In genomic region chr19:35090160-35090794, GRCh38 we compare ENCODE assay signal across 8 cellular contexts. TPM values are rescaled to one million over a fixed set of nuclear protein-coding genes. Genes with fewer than 3 reads are reported as not detected.
DNase-seq lines count a peak whose midpoint lies in the region; ATAC-seq and TF ChIP-seq lines count a peak whose summit lies in the region.

No MANE protein-coding gene starts in this region.

- H3K36me3 ChIP-seq in DND-41 (ENCODE audit: insufficient read depth, low read length) (no peaks in the 10 kb centered on the region), Karpas-422 (ENCODE audit: insufficient read depth, low read length) (no peaks in the 10 kb centered on the region), gastrocnemius medialis (no peaks in the 10 kb centered on the region)

- TF ChIP-seq POLR2A in gastrocnemius medialis (IDR thresholded peaks at IDR 0.05) = no peak

- H3K4me1 ChIP-seq in DND-41 (ENCODE audit: insufficient read depth, low read length) (no peaks in the 10 kb centered on the region), Karpas-422 (ENCODE audit: low read length) (peaks cover 36% of the 10 kb centered on the region), gastrocnemius medialis (peaks cover 9 to 15% of the 10 kb centered on the region in 2 donors)

- H3K4me3 ChIP-seq in DND-41 (ENCODE audit: low read depth in 1 of 2, low read length in 2 of 2) (no peak overlapping the region), Karpas-422 (ENCODE audit: low read length) (peak overlapping the region; percentile 31; the same call in 1 of the 2 replicates), astrocyte of the spinal cord (ENCODE audit: low read depth, low read length) (no peak overlapping the region), gastrocnemius medialis (peak overlapping the region in 3 of 4 donors; percentile 4 to 35 (median 23))

- no peaks in the 10 kb centered on the region for H3K9me2 ChIP-seq in Karpas-422 (replicated peaks; ENCODE audit: insufficient read depth, low read length)

- H3K9ac ChIP-seq in DND-41 (ENCODE audit: low read depth, low read length) = no peak overlapping the region
- peak overlapping the region; percentile 37 for H3K9ac ChIP-seq in Karpas-422 (ENCODE audit: low read length)

- intact Hi-C loops in gastrocnemius medialis (cut with DNase I; ENCODE audit: low total_unique reads) = loop anchor here (1.0 to 2.0 kb wide), 4 partner anchors 23 to 117 kb away; partner anchors contain the start of gene LGI4

- H3K4me2 ChIP-seq in DND-41 (ENCODE audit: insufficient read depth, low read length) (no peak overlapping the region), Karpas-422 (ENCODE audit: low read depth, low read length, poor library complexity, severe bottlenecking) (peak overlapping the region; percentile 57)

- H3K79me2 ChIP-seq in DND-41 (ENCODE audit: insufficient read depth, low read length) = no peaks in the 10 kb centered on the region
- H3K79me2 ChIP-seq in Karpas-422 (ENCODE audit: low read length) = no peaks in the 10 kb centered on the region

- peak; percentile 57 for TF ChIP-seq CTCF in DND-41 (IDR thresholded peaks at IDR 0.05; ENCODE audit: borderline replicate concordance, extremely low read depth, low read length, poor library complexity, severe bottlenecking)
- TF ChIP-seq CTCF in astrocyte of the spinal cord (IDR thresholded peaks at IDR 0.05; ENCODE audit: low read depth, low read length) = peak; percentile 66
- TF ChIP-seq CTCF in gastrocnemius medialis (IDR thresholded peaks at IDR 0.05 in 4 of 5, conservative IDR thresholded peaks at IDR 0.05 in 1 of 5) = peak; percentile 72 to 77 (median 75)

- DNase-seq in DND-41 = peak; percentile 38
- DNase-seq in Karpas-422 = peak; percentile 84
- peak; percentile 14 for DNase-seq in SHP77 treated with DMSO at 0.1 percent for 48 hours (lab: John Stamatoyannopoulos, UW)
- peak; percentile 58 for DNase-seq in astrocyte of the spinal cord (ENCODE audit: low read depth, low spot score)
- peak; percentile 43 to 51 for DNase-seq in hippocampal formation (lab: John Stamatoyannopoulos, UW)
- peak; percentile 52 to 72 for DNase-seq in gastrocnemius medialis
- no peak for DNase-seq in T1000 (lab: John Stamatoyannopoulos, UW)

- H4K20me1 ChIP-seq in DND-41 (ENCODE audit: insufficient read depth, low read length) (no peaks in the 10 kb centered on the region), Karpas-422 (ENCODE audit: insufficient read depth, low read depth, low read length) (no peaks in the 10 kb centered on the region)

- H3K9me3 ChIP-seq in DND-41 (ENCODE audit: insufficient read depth, low read length, severe bottlenecking) (no peaks in the 10 kb centered on the region), Karpas-422 (ENCODE audit: low read length) (no peaks in the 10 kb centered on the region), gastrocnemius medialis (no peaks in the 10 kb centered on the region)

- H3K27ac ChIP-seq in DND-41 (ENCODE audit: low read length) = no peak overlapping the region
- no peak overlapping the region for H3K27ac ChIP-seq in Karpas-422 (ENCODE audit: low read length)
- H3K27ac ChIP-seq in gastrocnemius medialis = peak overlapping the region; percentile 31 to 61 (median 49)

- ATAC-seq in DND-41 (ENCODE audit: insufficient read depth, low read depth) = peak; percentile 69; the same call in 2 of the 3 replicates
- peak; percentile 94 to 96 for ATAC-seq in gastrocnemius medialis
- no peak for ATAC-seq in GM21423 (IDR thresholded peaks at IDR 0.05; ENCODE audit: unreplicated experiment)

- no peaks in the 10 kb centered on the region for H3K27me3 ChIP-seq in DND-41 (ENCODE audit: insufficient read depth, low read length, poor library complexity)
- no peaks in the 10 kb centered on the region for H3K27me3 ChIP-seq in Karpas-422 (ENCODE audit: low read length)
- no peaks in the 10 kb centered on the region for H3K27me3 ChIP-seq in gastrocnemius medialis

- in situ Hi-C loops in astrocyte of the spinal cord (cut with HindIII; ENCODE audit: low sequenced_read_pairs) (no loop called here), gastrocnemius medialis (cut with MboI; ENCODE audit: low sequenced_read_pairs in 4 of 4) (loop anchor here in 1 of 4 donors (10.0 kb wide), 1 partner anchor 45 kb away; the partner anchor contains the start of gene HPN)

- H2AFZ ChIP-seq in DND-41 (ENCODE audit: low read depth, low read length) = no peak overlapping the region
- H2AFZ ChIP-seq in Karpas-422 (ENCODE audit: low read length) = peak overlapping the region; percentile 91

RNA-seq across cellular contexts. Expression of gene FXYD3, which starts 25.3 kb away (rescaled TPM):
- not detected in 2 replicates for total RNA-seq in Karpas-422 (2014; rRNA removed; shearing (Covaris generic); ENCODE audit: low replicate concordance)
- 10 to 100 TPM in 1 of 4 donors, under 1 TPM in 1, not detected in 2; 0.26 to 13.4 TPM for total RNA-seq in gastrocnemius medialis

RNA-seq across cellular contexts. Expression of gene LGI4, which starts 44.6 kb away (rescaled TPM):
- total RNA-seq in Karpas-422 (2014; rRNA removed; shearing (Covaris generic); ENCODE audit: low replicate concordance) = 0.22 TPM in 1 of 2 replicates, not detected in the other
- total RNA-seq in gastrocnemius medialis = 10 to 100 TPM; 16.1 to 31.5 (median 27.2) TPM

RNA-seq across cellular contexts. Expression of gene FXYD1, which starts 48.3 kb away (rescaled TPM):
- not detected in 2 replicates for total RNA-seq in Karpas-422 (2014; rRNA removed; shearing (Covaris generic); ENCODE audit: low replicate concordance)
- total RNA-seq in gastrocnemius medialis = 100 to 1,000 TPM; 215 to 235 (median 225) TPM

RNA-seq across cellular contexts. Expression of gene HPN, which starts 48.8 kb away (rescaled TPM):
- 0.11 TPM in 1 of 2 replicates, not detected in the other for total RNA-seq in Karpas-422 (2014; rRNA removed; shearing (Covaris generic); ENCODE audit: low replicate concordance)
- total RNA-seq in gastrocnemius medialis = 10 to 100 TPM in 3 of 4 donors, 1 to 10 TPM in 1; 9.1 to 24.0 (median 17.1) TPM

RNA-seq across cellular contexts. Expression of gene FXYD7, which starts 52.8 kb away (rescaled TPM):
- total RNA-seq in Karpas-422 (2014; rRNA removed; shearing (Covaris generic); ENCODE audit: low replicate concordance) = not detected in 2 replicates
- total RNA-seq in gastrocnemius medialis = under 1 TPM in 1 of 4 donors, not detected in 3; 0.40 TPM

Comparison
In these comparisons a context has a peak if more than half of its experiments do, and no peak if none do; other contexts are left out.
1. H3K27ac ChIP-seq: peak in gastrocnemius medialis (4 of 4); none in DND-41 (single experiment) and Karpas-422 (single experiment).
2. H3K4me3 ChIP-seq: peak in Karpas-422 (single experiment) and gastrocnemius medialis (3 of 4); none in DND-41 (0 of 2) and astrocyte of the spinal cord (single experiment).
3. RNA of gene LGI4, which starts 44.6 kb away (total RNA-seq): 16.1 to 31.5 TPM in gastrocnemius medialis; 0.22 TPM in Karpas-422; every median in the first group is over 10 times any median in the second.
4. RNA of gene FXYD1, which starts 48.3 kb away (total RNA-seq): 215 to 235 TPM in gastrocnemius medialis; not detected in Karpas-422; every median in the first group is over 100 times any median in the second.
5. Peak in every context shown above with its lines, with median percentiles within 50 percentile points of each other: CTCF ChIP-seq.